In genomic region chr11:131643171-131643570, GRCh38 we compare ENCODE assay signal across 31 cellular contexts.
"Had no signal": no experiment of that assay in that cellular context is flagged by ENCODE, and none has a peak within 500 bp of the region (broad histone marks: within the 10 kb centered on the region; RNA-seq: fewer than 3 reads in every experiment).

No MANE protein-coding gene starts in this region.

- H3K4me3 Mint-ChIP-seq: activated CD4-positive, alpha-beta memory T cell treated with anti-CD3 and anti-CD28 coated beads for 36 hours; activated CD4-positive, alpha-beta T cell treated with anti-CD3 and anti-CD28 coated beads, Interleukin-2, amount 10 ng/mL, durations not matched to agents 7 days and 5 days; activated naive CD8-positive, alpha-beta T cell treated with anti-CD3 and anti-CD28 coated beads for 36 hours had no signal

- H3K27ac Mint-ChIP-seq: activated CD4-positive, alpha-beta memory T cell treated with anti-CD3 and anti-CD28 coated beads for 36 hours; activated CD4-positive, alpha-beta T cell treated with anti-CD3 and anti-CD28 coated beads, Interleukin-2, amount 10 ng/mL, durations not matched to agents 7 days and 5 days; activated naive CD8-positive, alpha-beta T cell treated with anti-CD3 and anti-CD28 coated beads for 36 hours had no signal

- H3K9ac ChIP-seq: KMS-11 had no signal

- ATAC-seq: PC-3 had no signal

- H3K4me1 Mint-ChIP-seq: activated CD4-positive, alpha-beta T cell treated with anti-CD3 and anti-CD28 coated beads, Interleukin-2, amount 10 ng/mL, durations not matched to agents 7 days and 5 days; activated naive CD8-positive, alpha-beta T cell treated with anti-CD3 and anti-CD28 coated beads for 36 hours had no signal

- H3K4me3 ChIP-seq: Peyer's patch, SJSA1 had no signal

- H3K27me3 Mint-ChIP-seq: activated CD4-positive, alpha-beta memory T cell treated with anti-CD3 and anti-CD28 coated beads for 36 hours; activated CD4-positive, alpha-beta T cell treated with anti-CD3 and anti-CD28 coated beads, Interleukin-2, amount 10 ng/mL, durations not matched to agents 7 days and 5 days; activated naive CD8-positive, alpha-beta T cell treated with anti-CD3 and anti-CD28 coated beads for 36 hours had no signal

- H3K9me3 Mint-ChIP-seq: activated CD4-positive, alpha-beta memory T cell treated with anti-CD3 and anti-CD28 coated beads for 36 hours; activated CD4-positive, alpha-beta T cell treated with anti-CD3 and anti-CD28 coated beads, Interleukin-2, amount 10 ng/mL, durations not matched to agents 7 days and 5 days; activated naive CD8-positive, alpha-beta T cell treated with anti-CD3 and anti-CD28 coated beads for 36 hours had no signal

- H3K4me1 ChIP-seq: Peyer's patch, SJSA1 had no signal

- H3K4me2 ChIP-seq: KMS-11 had no signal

- H3K27me3 ChIP-seq: Peyer's patch, SJSA1 had no signal

- DNase-seq: activated CD4-positive, alpha-beta memory T cell treated with anti-CD3 and anti-CD28 coated beads for 36 hours; activated CD4-positive, alpha-beta T cell treated with anti-CD3 and anti-CD28 coated beads, Interleukin-2, amount 10 ng/mL, durations not matched to agents 7 days and 5 days; activated CD8-positive, alpha-beta memory T cell treated with anti-CD3 and anti-CD28 coated beads, Interleukin-2, amount 50 U/mL, for 48 hours; activated effector memory CD4-positive, alpha-beta T cell treated with anti-CD3 and anti-CD28 coated beads, Interleukin-2, amount 50 U/mL, for 16 hours; activated naive CD4-positive, alpha-beta T cell; activated naive CD4-positive, alpha-beta T cell treated with anti-CD3 and anti-CD28 coated beads, Interleukin-2, amount 50 U/mL, for 16 hours; activated naive CD8-positive, alpha-beta T cell treated with anti-CD3 and anti-CD28 coated beads for 36 hours; activated T-cell treated with anti-CD3 and anti-CD28 coated beads, Interleukin-2, amount 50 U/mL, for 48 hours; amniotic stem cell; aorta; brain microvascular endothelial cell; central memory CD4-positive, alpha-beta T cell; NCI-H1092 treated with DMSO at 0.1 percent for 48 hours; NCI-H1436; NCI-H1694; NCI-H1930; NCI-H2081 treated with DMSO at 0.1 percent for 48 hours; NCI-H345; NCI-H524 treated with DMSO at 0.1 percent for 48 hours; NK-92 treated with Interleukin-12 subunit alpha and Interleukin-12 subunit beta, amount 100 ng/mL, for 24 hours; PC-3; Peyer's patch; RPMI8226; SHP77 treated with DMSO at 0.1 percent for 48 hours; SW 1271; T-helper 1 cell; T-helper 2 cell; T-helper 9 cell had no signal

- H3K9me3 ChIP-seq: Peyer's patch, SJSA1 had no signal

- H3K36me3 Mint-ChIP-seq: activated CD4-positive, alpha-beta memory T cell treated with anti-CD3 and anti-CD28 coated beads for 36 hours; activated naive CD8-positive, alpha-beta T cell treated with anti-CD3 and anti-CD28 coated beads for 36 hours had no signal

- H3K36me3 ChIP-seq: brain microvascular endothelial cell, Peyer's patch, SJSA1 had no signal

- H3K27ac ChIP-seq: brain microvascular endothelial cell, KMS-11, Peyer's patch, SJSA1, VCaP had no signal
